Comparison of ENCODE assay signal across 22 cellular contexts in the genomic region with DNA sequence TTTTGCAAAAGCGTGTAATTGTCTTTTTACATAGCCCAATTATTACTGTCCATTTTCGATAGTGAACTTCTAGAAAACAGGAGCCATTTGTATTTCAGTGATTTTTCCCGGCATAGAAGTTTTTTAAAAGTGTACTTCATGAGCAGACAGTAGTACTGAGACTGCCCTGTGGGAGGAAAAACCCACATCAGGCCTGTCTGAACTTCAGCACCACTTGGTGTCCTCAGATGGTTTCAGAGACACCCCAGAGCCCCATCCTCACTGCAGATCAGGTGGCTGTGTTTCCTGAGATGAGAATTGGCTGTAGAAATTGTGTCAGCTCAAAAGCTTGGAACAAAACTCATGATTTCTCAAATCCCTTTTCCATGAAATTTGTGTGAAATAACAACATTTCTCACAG.
"Had no signal": no experiment of that assay in that cellular context is flagged by ENCODE, and none has a peak within 500 bp of the region (broad histone marks: within the 10 kb centered on the region; RNA-seq: fewer than 3 reads in every experiment).

No MANE protein-coding gene starts in this region.

- FAIRE-seq: colon, islet of Langerhans, pancreas had no signal

- H3K4me1 Mint-ChIP-seq: activated CD4-positive, alpha-beta T cell treated with anti-CD3 and anti-CD28 coated beads, Interleukin-2, amount 10 ng/mL, durations not matched to agents 7 days and 5 days; natural killer cell had no signal

- H3K27ac Mint-ChIP-seq: activated CD4-positive, alpha-beta T cell treated with anti-CD3 and anti-CD28 coated beads, Interleukin-2, amount 10 ng/mL, durations not matched to agents 7 days and 5 days; activated naive CD4-positive, alpha-beta T cell treated with anti-CD3 and anti-CD28 coated beads for 36 hours; natural killer cell had no signal

- H3K36me3 ChIP-seq: lower lobe of right lung, neutrophil, pancreas, sigmoid colon, tibial nerve, vagina had no signal

- H3K27me3 ChIP-seq: body of pancreas, neutrophil, pancreas, sigmoid colon, tibial nerve, vagina had no signal

- H3K27ac ChIP-seq: body of pancreas, dorsolateral prefrontal cortex, epithelial cell of prostate, lower lobe of right lung, neutrophil, pancreas, sigmoid colon, tibial nerve, vagina had no signal

- H3K9me3 Mint-ChIP-seq: activated CD4-positive, alpha-beta T cell treated with anti-CD3 and anti-CD28 coated beads, Interleukin-2, amount 10 ng/mL, durations not matched to agents 7 days and 5 days; natural killer cell had no signal

- H3K4me3 ChIP-seq: body of pancreas, dorsolateral prefrontal cortex, lower lobe of right lung, pancreas, sigmoid colon, tibial nerve, vagina had no signal

- ATAC-seq: activated T-cell treated with anti-CD3 and anti-CD28 coated beads, Interleukin-2, amount 50 U/mL, for 4 hours; body of pancreas; left colon; lower lobe of right lung; natural killer cell; pancreas had no signal

- DNase-seq: activated CD4-positive, alpha-beta T cell treated with anti-CD3 and anti-CD28 coated beads, Interleukin-2, amount 10 ng/mL, durations not matched to agents 7 days and 5 days; activated CD8-positive, alpha-beta memory T cell treated with anti-CD3 and anti-CD28 coated beads, Interleukin-2, amount 50 U/mL, for 4 hours; activated naive CD4-positive, alpha-beta T cell treated with anti-CD3 and anti-CD28 coated beads for 36 hours; activated T-cell treated with anti-CD3 and anti-CD28 coated beads, Interleukin-2, amount 50 U/mL, for 4 hours; body of pancreas; dorsolateral prefrontal cortex; foreskin melanocyte; glutamatergic neuron; hippocampal formation; left colon; lower lobe of right lung; natural killer cell; pancreas; sigmoid colon; stimulated activated naive CD4-positive, alpha-beta T cell treated with Interleukin-2 at 50 U/mL for 16 hours; substantia nigra had no signal

- H3K4me3 Mint-ChIP-seq: activated CD4-positive, alpha-beta T cell treated with anti-CD3 and anti-CD28 coated beads, Interleukin-2, amount 10 ng/mL, durations not matched to agents 7 days and 5 days; activated naive CD4-positive, alpha-beta T cell treated with anti-CD3 and anti-CD28 coated beads for 36 hours; activated T-cell treated with anti-CD3 and anti-CD28 coated beads, Interleukin-2, amount 50 U/mL, for 4 hours; natural killer cell had no signal

- H3K9me3 ChIP-seq: body of pancreas, lower lobe of right lung, neutrophil, pancreas, sigmoid colon, vagina had no signal

- H3K4me1 ChIP-seq: body of pancreas, lower lobe of right lung, pancreas, sigmoid colon, tibial nerve, vagina had no signal

- H3K27me3 Mint-ChIP-seq: activated CD4-positive, alpha-beta T cell treated with anti-CD3 and anti-CD28 coated beads, Interleukin-2, amount 10 ng/mL, durations not matched to agents 7 days and 5 days had no signal
